Comparison of ENCODE assay signal across 10 cellular contexts in the genomic region with DNA sequence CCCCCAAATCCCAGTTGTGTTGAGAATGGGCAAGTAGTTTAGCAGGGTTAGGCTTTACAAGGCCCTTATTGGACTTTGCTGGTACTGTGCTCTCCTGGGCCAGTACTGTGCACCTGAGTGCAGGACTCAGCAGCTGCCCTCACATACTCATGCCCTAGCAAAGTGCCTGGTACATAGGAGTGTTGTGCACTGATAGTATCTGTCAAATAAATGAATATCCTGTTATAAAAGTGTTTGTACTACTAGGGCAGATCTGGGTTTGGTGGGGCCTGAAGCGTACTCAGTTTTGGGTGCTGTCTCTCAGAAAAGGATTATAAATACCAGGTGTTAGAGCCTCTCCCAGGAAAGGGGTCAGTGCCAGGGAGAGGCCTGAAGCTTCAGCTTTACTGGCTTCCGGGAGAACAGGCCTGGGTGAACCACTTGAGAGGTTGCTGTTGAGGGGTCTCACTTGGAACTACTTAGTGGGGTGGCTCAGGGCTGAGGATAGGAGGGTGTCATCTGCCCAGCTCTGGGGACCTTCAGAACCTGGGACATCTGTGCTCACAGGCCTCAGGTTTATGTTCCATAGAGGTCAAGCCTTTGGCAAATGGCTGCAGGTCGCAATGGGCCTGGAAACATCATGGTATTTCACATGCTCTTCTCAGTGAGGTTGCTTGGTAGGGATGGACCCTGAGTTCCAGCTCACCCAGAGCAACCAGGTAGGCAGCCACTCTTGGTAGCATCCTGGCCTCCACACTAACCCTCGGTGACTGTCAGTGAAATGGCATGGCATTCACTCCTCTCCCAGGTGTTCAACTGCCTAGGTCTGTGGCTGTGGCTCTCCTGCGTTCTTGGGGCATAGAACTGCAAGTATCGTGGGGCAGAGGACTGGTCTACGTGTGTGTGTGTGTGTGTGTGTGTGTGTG.
A peak's percentile ranks its signal among the peaks of the same experiment; 100 is the strongest.
DNase-seq lines count a peak whose midpoint lies in the region; ATAC-seq and TF ChIP-seq lines count a peak whose summit lies in the region.
"Had no signal": no experiment of that assay in that cellular context is flagged by ENCODE, and none has a peak within 500 bp of the region (broad histone marks: within the 10 kb centered on the region; RNA-seq: fewer than 3 reads in every experiment).

No MANE protein-coding gene starts in this region.

- H3K9me3 Mint-ChIP-seq in activated T-helper 1 cell treated with anti-CD3 and anti-CD28 coated beads, Interleukin-12 subunit alpha, Interleukin-12 subunit beta, Interleukin-2, Interleukin-4 antibody, amounts not matched to agents 30 ng/mL and 10 ng/mL and 1 ng/mL, durations not matched to agents 14 hours and 24 hours and 36 hours: no peaks in the 10 kb centered on the region
- H3K9me3 Mint-ChIP-seq: stimulated activated naive CD8-positive, alpha-beta T cell treated with anti-CD3 and anti-CD28 coated beads, Interleukin-15, Interleukin-2, amounts not matched to agents 100 ng/mL and 50 ng/mL, for 24 hours had no signal

- no peaks in the 10 kb centered on the region for H4K20me1 ChIP-seq in DOHH2 (ENCODE audit: control insufficient read depth, insufficient read depth, low read depth, low read length)

- H3K4me2 ChIP-seq in DOHH2 (ENCODE audit: low read length): peak overlapping the region; percentile 67

- peak overlapping the region; percentile 67 for H3K27ac Mint-ChIP-seq in activated T-helper 1 cell treated with anti-CD3 and anti-CD28 coated beads, Interleukin-12 subunit alpha, Interleukin-12 subunit beta, Interleukin-2, Interleukin-4 antibody, amounts not matched to agents 30 ng/mL and 10 ng/mL and 1 ng/mL, durations not matched to agents 14 hours and 24 hours and 36 hours

- no peak overlapping the region for H3K4me3 Mint-ChIP-seq in activated T-helper 1 cell treated with anti-CD3 and anti-CD28 coated beads, Interleukin-12 subunit alpha, Interleukin-12 subunit beta, Interleukin-2, Interleukin-4 antibody, amounts not matched to agents 30 ng/mL and 10 ng/mL and 1 ng/mL, durations not matched to agents 14 hours and 24 hours and 36 hours

- H3K9me3 ChIP-seq in DOHH2 (ENCODE audit: control insufficient read depth, insufficient read depth, low read length) (no peaks in the 10 kb centered on the region), right lobe of liver (no peaks in the 10 kb centered on the region), stomach smooth muscle (ENCODE audit: control insufficient read depth in 2 of 2, low read length in 2 of 2) (no peaks in the 10 kb centered on the region)

- H3K4me1 ChIP-seq in DOHH2 (ENCODE audit: control insufficient read depth, low read length): peaks cover 78% of the 10 kb centered on the region
- peaks cover 0 to 96% (median 46%) of the 10 kb centered on the region in 4 donors for H3K4me1 ChIP-seq in right lobe of liver
- peaks cover 91% of the 10 kb centered on the region for H3K4me1 ChIP-seq in stomach smooth muscle (ENCODE audit: control insufficient read depth, insufficient read depth, low read length)

- H3K27me3 Mint-ChIP-seq in activated T-helper 1 cell treated with anti-CD3 and anti-CD28 coated beads, Interleukin-12 subunit alpha, Interleukin-12 subunit beta, Interleukin-2, Interleukin-4 antibody, amounts not matched to agents 30 ng/mL and 10 ng/mL and 1 ng/mL, durations not matched to agents 14 hours and 24 hours and 36 hours (ENCODE audit: insufficient read depth): peaks cover 4% of the 10 kb centered on the region
- H3K27me3 Mint-ChIP-seq: stimulated activated naive CD8-positive, alpha-beta T cell treated with anti-CD3 and anti-CD28 coated beads, Interleukin-15, Interleukin-2, amounts not matched to agents 100 ng/mL and 50 ng/mL, for 24 hours had no signal

- H3K4me1 Mint-ChIP-seq in activated T-helper 1 cell treated with anti-CD3 and anti-CD28 coated beads, Interleukin-12 subunit alpha, Interleukin-12 subunit beta, Interleukin-2, Interleukin-4 antibody, amounts not matched to agents 30 ng/mL and 10 ng/mL and 1 ng/mL, durations not matched to agents 14 hours and 24 hours and 36 hours (ENCODE audit: low read depth): peaks cover 58% of the 10 kb centered on the region

- no peaks in the 10 kb centered on the region for H3K79me2 ChIP-seq in DOHH2 (ENCODE audit: control insufficient read depth, low read length)

- H3F3A ChIP-seq in DOHH2 (ENCODE audit: control insufficient read depth, insufficient read depth): peaks cover 4% of the 10 kb centered on the region

- H3K36me3 Mint-ChIP-seq in activated T-helper 1 cell treated with anti-CD3 and anti-CD28 coated beads, Interleukin-12 subunit alpha, Interleukin-12 subunit beta, Interleukin-2, Interleukin-4 antibody, amounts not matched to agents 30 ng/mL and 10 ng/mL and 1 ng/mL, durations not matched to agents 14 hours and 24 hours and 36 hours (ENCODE audit: low read depth): peaks cover 2% of the 10 kb centered on the region

- DNase-seq in activated T-helper 1 cell treated with anti-CD3 and anti-CD28 coated beads, Interleukin-12 subunit alpha, Interleukin-12 subunit beta, Interleukin-2, Interleukin-4 antibody, amounts not matched to agents 30 ng/mL and 10 ng/mL and 1 ng/mL, durations not matched to agents 14 hours and 24 hours and 36 hours (ENCODE audit: low spot score): no peak
- DNase-seq in right lobe of liver (no peak), NCI-H146 (lab: John Stamatoyannopoulos, UW) (no peak)
- DNase-seq in stimulated activated CD4-positive, alpha-beta T cell treated with anti-CD3 and anti-CD28 coated beads, Interleukin-4, amount 100 ng/mL, for 1 hour: no peak
- DNase-seq: NCI-H2107 had no signal

- H3K36me3 ChIP-seq in DOHH2 (ENCODE audit: control insufficient read depth, low read length) (no peaks in the 10 kb centered on the region), right lobe of liver (no peaks in the 10 kb centered on the region), stomach smooth muscle (ENCODE audit: control insufficient read depth in 2 of 2, insufficient read depth in 2 of 2, low read length in 2 of 2) (no peaks in the 10 kb centered on the region)

- TF ChIP-seq POLR2A in right lobe of liver (IDR thresholded peaks at IDR 0.05): no peak

- H3K4me3 ChIP-seq in DOHH2 (ENCODE audit: low read length): no peak overlapping the region
- H3K4me3 ChIP-seq in right lobe of liver: no peak overlapping the region
- peak overlapping the region in 1 of 2 donors; percentile 47 for H3K4me3 ChIP-seq in stomach smooth muscle (ENCODE audit: low read length in 2 of 2)

- 88% methylated on average over 3 of the region's 7 CpGs for WGBS in right lobe of liver (ENCODE audit: insufficient coverage, low coverage, low lambda C conversion rate, missing lambda C conversion rate)

- H3K9me2 ChIP-seq in DOHH2 (replicated peaks; ENCODE audit: control insufficient read depth, low read length): no peaks in the 10 kb centered on the region

- intact Hi-C loops in activated T-helper 1 cell treated with anti-CD3 and anti-CD28 coated beads, Interleukin-12 subunit alpha, Interleukin-12 subunit beta, Interleukin-2, Interleukin-4 antibody, amounts not matched to agents 30 ng/mL and 10 ng/mL and 1 ng/mL, durations not matched to agents 14 hours and 24 hours and 36 hours (cut with micrococcal nuclease): no loop called here
- intact Hi-C loops in right lobe of liver (cut with DNase I): no loop called here

- H3K27ac ChIP-seq in DOHH2 (ENCODE audit: low read depth, low read length) (no peak overlapping the region), right lobe of liver (peak overlapping the region; percentile 82 to 98 (median 93)), stomach smooth muscle (ENCODE audit: low read length) (peak overlapping the region; percentile 100)

- H3K27me3 ChIP-seq in DOHH2 (ENCODE audit: control insufficient read depth, low read length): no peaks in the 10 kb centered on the region
- no peaks in the 10 kb centered on the region for H3K27me3 ChIP-seq in right lobe of liver
- H3K27me3 ChIP-seq in stomach smooth muscle (ENCODE audit: control insufficient read depth in 1 of 2, insufficient read depth in 2 of 2, low read length in 2 of 2): no peaks in the 10 kb centered on the region

- H3K9ac ChIP-seq in stomach smooth muscle (ENCODE audit: low read length in 2 of 2): peak overlapping the region; percentile 94 to 98

- TF ChIP-seq CTCF in DOHH2 (IDR thresholded peaks at IDR 0.05; ENCODE audit: low read depth, low read length, poor library complexity, severe bottlenecking) (no peak), right lobe of liver (IDR thresholded peaks at IDR 0.05) (no peak)

- ATAC-seq in right lobe of liver: no peak
- no peak for ATAC-seq in HG02884 (IDR thresholded peaks at IDR 0.05; ENCODE audit: unreplicated experiment)
- ATAC-seq in HG02571 (IDR thresholded peaks at IDR 0.05; ENCODE audit: unreplicated experiment): no peak
